Comparison of ENCODE assay signal across 1 cellular context in the genomic region with DNA sequence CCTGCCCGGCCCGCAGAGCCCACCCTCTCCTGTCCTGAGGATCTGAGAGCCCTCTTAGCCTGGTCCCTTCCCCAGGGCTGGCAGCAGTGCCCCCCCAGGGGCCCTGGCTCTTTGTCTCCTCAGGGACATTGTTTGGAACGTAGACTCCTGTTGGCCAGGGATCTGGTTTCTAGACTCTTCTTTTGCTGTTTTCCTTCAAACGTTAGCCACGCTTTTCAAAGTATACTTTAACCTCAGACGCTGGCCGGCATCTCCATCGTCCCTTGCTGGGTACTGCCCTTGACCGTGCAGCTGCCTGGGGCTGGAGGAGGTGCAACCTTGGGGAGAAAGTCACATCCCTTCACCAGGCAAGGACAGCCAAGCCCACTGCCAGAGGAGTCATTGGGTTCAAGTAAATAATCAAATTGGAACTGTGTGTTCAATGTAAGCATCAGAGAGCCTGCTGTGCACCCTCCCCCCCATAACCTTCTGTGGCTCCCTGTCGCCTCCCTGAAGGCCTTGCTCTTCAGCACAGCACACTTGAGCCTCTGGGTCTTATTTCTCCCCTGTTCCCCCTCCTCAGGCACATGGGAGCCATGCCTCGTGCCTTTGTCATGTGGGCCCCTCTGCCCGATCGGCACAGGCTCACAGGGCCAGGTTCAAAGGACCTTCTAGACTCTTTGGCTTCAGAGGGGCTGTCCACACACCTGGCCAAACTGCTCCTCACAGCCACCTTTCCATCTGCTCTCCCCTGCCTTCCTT.
TF ChIP-seq lines count a peak whose summit lies in the region.

No MANE protein-coding gene starts in this region.

TF ChIP-seq in IMR-90, 13 proteins besides CTCF, POLR2A, EP300 and RAD21 (continued from another document):
- TF ChIP-seq, protein P1, sequence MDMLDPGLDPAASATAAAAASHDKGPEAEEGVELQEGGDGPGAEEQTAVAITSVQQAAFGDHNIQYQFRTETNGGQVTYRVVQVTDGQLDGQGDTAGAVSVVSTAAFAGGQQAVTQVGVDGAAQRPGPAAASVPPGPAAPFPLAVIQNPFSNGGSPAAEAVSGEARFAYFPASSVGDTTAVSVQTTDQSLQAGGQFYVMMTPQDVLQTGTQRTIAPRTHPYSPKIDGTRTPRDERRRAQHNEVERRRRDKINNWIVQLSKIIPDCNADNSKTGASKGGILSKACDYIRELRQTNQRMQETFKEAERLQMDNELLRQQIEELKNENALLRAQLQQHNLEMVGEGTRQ (IDR thresholded peaks at IDR 0.05; ENCODE audit: low read depth, low read length) = no peak
- no peak for TF ChIP-seq CHD1 (IDR thresholded peaks at IDR 0.05; ENCODE audit: low read depth, low read length)
- no peak for TF ChIP-seq RFX5 (IDR thresholded peaks at IDR 0.05; ENCODE audit: low read depth, low read length)
- no peak for TF ChIP-seq MXI1 (IDR thresholded peaks at IDR 0.05; ENCODE audit: borderline replicate concordance, low read depth, low read length)
TF ChIP-seq in IMR-90: peak in this region for 0.
